10 cellular contexts compared by ENCODE assay signal in genomic region chr2:101873543-101873942, GRCh38.
A peak's percentile ranks its signal among the peaks of the same experiment; 100 is the strongest.
DNase-seq lines count a peak whose midpoint lies in the region; ATAC-seq, FAIRE-seq and TF ChIP-seq lines count a peak whose summit lies in the region.
"Had no signal": no experiment of that assay in that cellular context is flagged by ENCODE, and none has a peak within 500 bp of the region (broad histone marks: within the 10 kb centered on the region; RNA-seq: fewer than 3 reads in every experiment).

No MANE protein-coding gene starts in this region.

- H3K4me1 ChIP-seq in Panc1 (ENCODE audit: control insufficient read depth, insufficient read depth, low read length) = no peaks in the 10 kb centered on the region
- no peaks in the 10 kb centered on the region for H3K4me1 ChIP-seq in foreskin keratinocyte

- POLR2A ChIA-PET in Panc1 (lab: Charles Lee) = no interaction called here

- no peak overlapping the region for H3K4me3 ChIP-seq in AG09309 (ENCODE audit: control insufficient read depth, low read depth, low read length)
- H3K4me3 ChIP-seq in GM12865 (ENCODE audit: low read depth, low read length) = no peak overlapping the region
- H3K4me3 ChIP-seq in Panc1 (ENCODE audit: low read depth in 2 of 2, low read length in 2 of 2) = no peak overlapping the region

- intact Hi-C loops in Panc1 (cut with micrococcal nuclease; ENCODE audit: unreplicated experiment) = no loop called here

- H3K27me3 ChIP-seq in Panc1 (ENCODE audit: control insufficient read depth, insufficient read depth, low read length) (no peaks in the 10 kb centered on the region), foreskin keratinocyte (no peaks in the 10 kb centered on the region)

- CTCF ChIA-PET in Panc1 (lab: Charles Lee) = no interaction called here

- TF ChIP-seq CTCF in AG09309 (IDR thresholded peaks at IDR 0.05; ENCODE audit: control insufficient read depth, insufficient read depth, low read depth, low read length, missing control alignments) (peak; percentile 17), GM12865 (IDR thresholded peaks at IDR 0.05; ENCODE audit: insufficient read depth, low read depth, low read length, missing control alignments) (peak; percentile 31), Panc1 (IDR thresholded peaks at IDR 0.05) (peak; percentile 52), foreskin keratinocyte (conservative IDR thresholded peaks at IDR 0.05) (peak; percentile 47)

- peaks cover 20% of the 10 kb centered on the region for H3K36me3 ChIP-seq in Panc1 (ENCODE audit: control insufficient read depth, insufficient read depth, low read length)

- no peaks in the 10 kb centered on the region for H3K9me3 ChIP-seq in Panc1 (ENCODE audit: control insufficient read depth, insufficient read depth, low read depth, low read length)

- H3K27ac ChIP-seq in Panc1 (ENCODE audit: low read length) = no peak overlapping the region
- H3K27ac ChIP-seq in foreskin keratinocyte = no peak overlapping the region

- ATAC-seq in Panc1 (no peak), foreskin keratinocyte (no peak), GM19397 (IDR thresholded peaks at IDR 0.05; ENCODE audit: unreplicated experiment) (no peak)

- DNase-seq in AG09309 (ENCODE audit: low read depth) (no peak), GM12865 (ENCODE audit: low read depth) (peak; percentile 27), Panc1 (ENCODE audit: low read depth, low spot score) (no peak), foreskin keratinocyte (no peak), GM19239 (ENCODE audit: insufficient read length, low spot score) (no peak), LoVo (ENCODE audit: low spot score) (no peak), NOMO-1 (lab: John Stamatoyannopoulos, UW; ENCODE audit: unreplicated experiment in 2 of 2) (no peak)
- DNase-seq: activated effector memory CD4-positive, alpha-beta T cell treated with Interleukin-2 at 50 U/mL for 16 hours; T1000 had no signal

- in situ Hi-C loops in Panc1 (cut with HindIII; ENCODE audit: low pct_unique_long_range_greater_than_20kb, low sequenced_read_pairs) = no loop called here

- no peak for FAIRE-seq in GM19239 (lab: Jason Lieb, UNC)

- no TSS peak for BruUV-seq in Panc1 (replicated peaks; lab: Mats Ljungman, UMichigan)
